In genomic region chr3:50233176-50233575, GRCh38 we compare ENCODE assay signal across 1 cellular context.
TF ChIP-seq lines count a peak whose summit lies in the region.

No MANE protein-coding gene starts in this region.

TF ChIP-seq in H1, 55 proteins besides CTCF, POLR2A, EP300 and RAD21:
- TF ChIP-seq EGR1 (IDR thresholded peaks at IDR 0.05; ENCODE audit: borderline replicate concordance, low read depth, low read length) (no peak), PHF8 (conservative IDR thresholded peaks at IDR 0.05; ENCODE audit: low read depth, low read length) (no peak), RXRA (IDR thresholded peaks at IDR 0.05; ENCODE audit: insufficient read depth, low read depth, low read length) (no peak), CBX5 (IDR thresholded peaks at IDR 0.05; ENCODE audit: low read depth, low read length) (no peak), FOSL1 (IDR thresholded peaks at IDR 0.05; ENCODE audit: insufficient read depth, low read depth, low read length) (no peak), TAF1 (IDR thresholded peaks at IDR 0.05; ENCODE audit: low read depth, low read length) (no peak), CBX8 (IDR thresholded peaks at IDR 0.05; ENCODE audit: borderline replicate concordance, low read depth, low read length) (no peak), USF2 (IDR thresholded peaks at IDR 0.05; ENCODE audit: low read length) (no peak), BACH1 (IDR thresholded peaks at IDR 0.05; ENCODE audit: low read length) (no peak)
TF ChIP-seq in H1: peak in this region for 0.
